ENCODE assay signal across 8 cellular contexts in the genomic region with DNA sequence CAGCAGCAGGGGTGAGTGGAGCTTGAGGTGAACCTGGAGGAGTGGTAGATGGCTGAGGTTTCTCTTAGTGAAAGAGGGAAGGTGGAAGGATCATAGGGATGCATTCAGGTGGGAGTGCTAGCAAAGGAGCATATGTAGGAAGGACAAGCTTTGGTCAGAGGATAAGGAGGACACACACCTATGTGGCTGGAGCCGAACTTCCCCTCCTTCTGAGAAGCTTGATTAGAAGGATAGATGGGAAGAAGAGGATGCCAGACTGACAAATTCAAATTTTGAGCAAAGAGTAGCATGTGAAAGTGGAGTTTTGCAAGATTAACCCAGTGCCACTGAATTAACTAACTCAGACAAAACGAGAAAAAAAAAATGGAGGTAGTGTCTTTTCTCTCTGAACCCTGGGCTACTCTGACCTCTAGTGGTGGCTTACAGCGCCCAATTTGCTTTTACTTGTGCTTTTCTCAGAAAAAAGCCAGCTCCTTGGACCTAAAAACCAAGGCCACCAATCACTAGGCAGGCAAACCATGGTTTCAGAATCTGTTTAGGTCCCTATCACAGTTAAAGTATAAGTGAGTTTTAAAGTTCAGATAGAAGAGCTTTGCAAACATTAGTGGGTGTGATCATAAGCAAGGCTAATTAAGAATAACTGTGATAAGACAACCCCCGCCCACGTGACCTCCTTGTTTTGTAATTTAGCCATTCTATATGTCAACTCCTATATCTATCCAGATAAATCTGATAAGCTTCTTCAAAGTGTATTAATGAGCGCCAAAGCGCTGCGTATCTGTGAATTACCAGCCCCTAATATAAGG. TPM values are rescaled to one million over a fixed set of nuclear protein-coding genes. Genes with fewer than 3 reads are reported as not detected.
DNase-seq lines count a peak whose midpoint lies in the region; ATAC-seq, FAIRE-seq and TF ChIP-seq lines count a peak whose summit lies in the region.

No MANE protein-coding gene starts in this region.

- H3K4me1 Mint-ChIP-seq in astrocyte (ENCODE audit: low read depth, unreplicated experiment), result peaks cover 38% of the 10 kb centered on the region

- peak overlapping the region; percentile 51 for H3K9ac ChIP-seq in astrocyte (ENCODE audit: low read length)

- peaks cover 6% of the 10 kb centered on the region for H3K36me3 Mint-ChIP-seq in astrocyte (ENCODE audit: low read depth, unreplicated experiment)

- DNase-seq in DMS153 treated with DMSO at 0.1 percent for 48 hours (lab: John Stamatoyannopoulos, UW; ENCODE audit: unreplicated experiment) (peak; percentile 30), DMS153 (lab: John Stamatoyannopoulos, UW) (no peak), NCI-H1694 (lab: John Stamatoyannopoulos, UW) (peak; percentile 89), T-helper 9 cell (peak; percentile 57), astrocyte (ENCODE audit: low read depth) (peak; percentile 48), iPS-NIHi7 (ENCODE audit: extremely low spot score) (peak; percentile 71)
- peak; percentile 73 for DNase-seq in stimulated activated CD4-positive, alpha-beta T cell treated with anti-CD3 and anti-CD28 coated beads, Interleukin-15, amount 100 ng/mL, for 24 hours

- TF ChIP-seq CTCF in astrocyte (IDR thresholded peaks at IDR 0.05; ENCODE audit: insufficient read depth, low read depth, low read length), result peak; percentile 96

- H3K4me2 ChIP-seq in astrocyte (ENCODE audit: low read length), result peak overlapping the region; percentile 68

- H3K79me2 ChIP-seq in astrocyte (ENCODE audit: insufficient read depth, low read length), result peaks cover 44% of the 10 kb centered on the region

- H3K9me3 ChIP-seq in astrocyte (ENCODE audit: insufficient read depth, low read depth, low read length), result no peaks in the 10 kb centered on the region

- peak overlapping the region; percentile 33 for H3K27ac ChIP-seq in astrocyte (ENCODE audit: low read depth, low read length)

- no peaks in the 10 kb centered on the region for H3K27me3 Mint-ChIP-seq in astrocyte (ENCODE audit: low read depth, unreplicated experiment)

- ATAC-seq in HG03439 (IDR thresholded peaks at IDR 0.05; ENCODE audit: unreplicated experiment), result no peak

- peaks cover 39% of the 10 kb centered on the region for H3K4me1 ChIP-seq in astrocyte (ENCODE audit: insufficient read depth, low read length)

- H2AFZ ChIP-seq in astrocyte (ENCODE audit: low read depth, low read length), result no peak overlapping the region

- peaks cover 14% of the 10 kb centered on the region for H4K20me1 ChIP-seq in astrocyte (ENCODE audit: insufficient read depth, low read length)

- no peak overlapping the region for H3K27ac Mint-ChIP-seq in astrocyte (ENCODE audit: unreplicated experiment)

- H3K4me3 ChIP-seq in astrocyte (ENCODE audit: insufficient read depth, low read depth, low read length), result no peak overlapping the region

- H3K36me3 ChIP-seq in astrocyte (ENCODE audit: insufficient read depth, low read length), result peaks cover 49% of the 10 kb centered on the region

- no peaks in the 10 kb centered on the region for H3K9me3 Mint-ChIP-seq in astrocyte (ENCODE audit: unreplicated experiment)

- FAIRE-seq in astrocyte (lab: Jason Lieb, UNC), result peak; percentile 78

- H3K27me3 ChIP-seq in astrocyte (ENCODE audit: insufficient read depth, low read length), result no peaks in the 10 kb centered on the region

- H3K4me3 Mint-ChIP-seq in astrocyte (ENCODE audit: unreplicated experiment), result no peak overlapping the region

RNA-seq across cellular contexts. Expression of a gene that starts 15.5 kb away (rescaled TPM):
- total RNA-seq in astrocyte, result 57.6 and 71.7 TPM in 2 replicates
